1 cellular context compared by ENCODE assay signal in genomic region chr11:20609727-20610707, GRCh38.
TF ChIP-seq lines count a peak whose summit lies in the region.

No MANE protein-coding gene starts in this region.

TF ChIP-seq in K562, 482 proteins besides CTCF, POLR2A, EP300 and RAD21 (continued from another document and continues in another):
- TF ChIP-seq, protein P1, sequence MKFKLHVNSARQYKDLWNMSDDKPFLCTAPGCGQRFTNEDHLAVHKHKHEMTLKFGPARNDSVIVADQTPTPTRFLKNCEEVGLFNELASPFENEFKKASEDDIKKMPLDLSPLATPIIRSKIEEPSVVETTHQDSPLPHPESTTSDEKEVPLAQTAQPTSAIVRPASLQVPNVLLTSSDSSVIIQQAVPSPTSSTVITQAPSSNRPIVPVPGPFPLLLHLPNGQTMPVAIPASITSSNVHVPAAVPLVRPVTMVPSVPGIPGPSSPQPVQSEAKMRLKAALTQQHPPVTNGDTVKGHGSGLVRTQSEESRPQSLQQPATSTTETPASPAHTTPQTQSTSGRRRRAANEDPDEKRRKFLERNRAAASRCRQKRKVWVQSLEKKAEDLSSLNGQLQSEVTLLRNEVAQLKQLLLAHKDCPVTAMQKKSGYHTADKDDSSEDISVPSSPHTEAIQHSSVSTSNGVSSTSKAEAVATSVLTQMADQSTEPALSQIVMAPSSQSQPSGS (CRISPR knock-in tag; IDR thresholded peaks at IDR 0.05): no peak
- TF ChIP-seq ETS2 (tag; IDR thresholded peaks at IDR 0.05; ENCODE audit: borderline replicate concordance, poor library complexity, severe bottlenecking) (no peak), ZFP1 (CRISPR knock-in tag; IDR thresholded peaks at IDR 0.05) (no peak), XRCC3 (IDR thresholded peaks at IDR 0.05) (no peak), NELFE (IDR thresholded peaks at IDR 0.05; ENCODE audit: insufficient read depth, insufficient read length) (no peak), NUFIP1 (IDR thresholded peaks at IDR 0.05; ENCODE audit: partially characterized antibody) (no peak), ZZZ3 (IDR thresholded peaks at IDR 0.05) (no peak), ZNF780A (CRISPR knock-in tag; IDR thresholded peaks at IDR 0.05) (no peak), PHF8 (IDR thresholded peaks at IDR 0.05; ENCODE audit: borderline replicate concordance, low read length) (no peak), TBP (optimal IDR thresholded peaks at IDR 0.05; ENCODE audit: low read depth, low read length) (no peak), TRIM28 (IDR thresholded peaks at IDR 0.05) (no peak), MYC (IDR thresholded peaks at IDR 0.05; ENCODE audit: low read depth, low read length) (0 out of 2 replicates have a peak, but pooled peaks have one; percentile 34), MYC (CRISPR knock-in tag; IDR thresholded peaks at IDR 0.05; ENCODE audit: borderline replicate concordance, low read depth) (no peak), HDAC8 (tag; IDR thresholded peaks at IDR 0.05) (no peak), IFI16 (CRISPR knock-in tag; IDR thresholded peaks at IDR 0.05) (no peak), ESRRA (IDR thresholded peaks at IDR 0.05; ENCODE audit: borderline replicate concordance, low read depth) (peak; percentile 48; the same call in 1 of the 2 replicates), ZBTB33 (CRISPR knock-in tag; IDR thresholded peaks at IDR 0.05) (no peak), MAZ (CRISPR knock-in tag; conservative IDR thresholded peaks at IDR 0.05 in 1 of 2, IDR thresholded peaks at IDR 0.05 in 1 of 2) (peak; percentile 46 to 52; a peak in 1 of 4 replicates), SAP30 (IDR thresholded peaks at IDR 0.05; ENCODE audit: borderline replicate concordance, insufficient read depth, low read depth, low read length, poor library complexity, severe bottlenecking) (no peak), RBM14 (IDR thresholded peaks at IDR 0.05; ENCODE audit: borderline replicate concordance, insufficient read depth, low read depth, low read length) (no peak), RBM22 (IDR thresholded peaks at IDR 0.05; ENCODE audit: low read depth, low read length, poor library complexity, severe bottlenecking) (no peak), KLF16 (IDR thresholded peaks at IDR 0.05) (peak; percentile 31; the same call in 1 of the 2 replicates), RAD51 (IDR thresholded peaks at IDR 0.05; ENCODE audit: borderline replicate concordance, low read depth) (no peak), KAT7 (CRISPR knock-in tag; IDR thresholded peaks at IDR 0.05; ENCODE audit: borderline replicate concordance) (no peak), REST (CRISPR knock-in tag; IDR thresholded peaks at IDR 0.05; ENCODE audit: low read depth) (no peak), ZNF217 (CRISPR knock-in tag; IDR thresholded peaks at IDR 0.05) (no peak), GMEB1 (CRISPR knock-in tag; IDR thresholded peaks at IDR 0.05) (no peak), ZSCAN32 (CRISPR knock-in tag; IDR thresholded peaks at IDR 0.05) (no peak), NCOA4 (IDR thresholded peaks at IDR 0.05; ENCODE audit: partially characterized antibody) (no peak), NFIX (CRISPR knock-in tag; IDR thresholded peaks at IDR 0.05; ENCODE audit: low read depth) (no peak), CEBPG (CRISPR knock-in tag; IDR thresholded peaks at IDR 0.05) (no peak), CEBPG (tag; conservative IDR thresholded peaks at IDR 0.05 in 1 of 2, IDR thresholded peaks at IDR 0.05 in 1 of 2) (no peak), KLF10 (CRISPR knock-in tag; IDR thresholded peaks at IDR 0.05) (no peak), NBN (IDR thresholded peaks at IDR 0.05; ENCODE audit: low read depth) (no peak), CSDE1 (IDR thresholded peaks at IDR 0.05) (no peak), TEAD2 (tag; IDR thresholded peaks at IDR 0.05) (no peak), MED1 (CRISPR knock-in tag; IDR thresholded peaks at IDR 0.05; ENCODE audit: borderline replicate concordance) (no peak), IRF2 (CRISPR knock-in tag; IDR thresholded peaks at IDR 0.05) (no peak), CCAR2 (IDR thresholded peaks at IDR 0.05; ENCODE audit: low read depth, low read length) (no peak), ZNF224 (CRISPR knock-in tag; IDR thresholded peaks at IDR 0.05) (no peak)
- TF ChIP-seq, protein P2, sequence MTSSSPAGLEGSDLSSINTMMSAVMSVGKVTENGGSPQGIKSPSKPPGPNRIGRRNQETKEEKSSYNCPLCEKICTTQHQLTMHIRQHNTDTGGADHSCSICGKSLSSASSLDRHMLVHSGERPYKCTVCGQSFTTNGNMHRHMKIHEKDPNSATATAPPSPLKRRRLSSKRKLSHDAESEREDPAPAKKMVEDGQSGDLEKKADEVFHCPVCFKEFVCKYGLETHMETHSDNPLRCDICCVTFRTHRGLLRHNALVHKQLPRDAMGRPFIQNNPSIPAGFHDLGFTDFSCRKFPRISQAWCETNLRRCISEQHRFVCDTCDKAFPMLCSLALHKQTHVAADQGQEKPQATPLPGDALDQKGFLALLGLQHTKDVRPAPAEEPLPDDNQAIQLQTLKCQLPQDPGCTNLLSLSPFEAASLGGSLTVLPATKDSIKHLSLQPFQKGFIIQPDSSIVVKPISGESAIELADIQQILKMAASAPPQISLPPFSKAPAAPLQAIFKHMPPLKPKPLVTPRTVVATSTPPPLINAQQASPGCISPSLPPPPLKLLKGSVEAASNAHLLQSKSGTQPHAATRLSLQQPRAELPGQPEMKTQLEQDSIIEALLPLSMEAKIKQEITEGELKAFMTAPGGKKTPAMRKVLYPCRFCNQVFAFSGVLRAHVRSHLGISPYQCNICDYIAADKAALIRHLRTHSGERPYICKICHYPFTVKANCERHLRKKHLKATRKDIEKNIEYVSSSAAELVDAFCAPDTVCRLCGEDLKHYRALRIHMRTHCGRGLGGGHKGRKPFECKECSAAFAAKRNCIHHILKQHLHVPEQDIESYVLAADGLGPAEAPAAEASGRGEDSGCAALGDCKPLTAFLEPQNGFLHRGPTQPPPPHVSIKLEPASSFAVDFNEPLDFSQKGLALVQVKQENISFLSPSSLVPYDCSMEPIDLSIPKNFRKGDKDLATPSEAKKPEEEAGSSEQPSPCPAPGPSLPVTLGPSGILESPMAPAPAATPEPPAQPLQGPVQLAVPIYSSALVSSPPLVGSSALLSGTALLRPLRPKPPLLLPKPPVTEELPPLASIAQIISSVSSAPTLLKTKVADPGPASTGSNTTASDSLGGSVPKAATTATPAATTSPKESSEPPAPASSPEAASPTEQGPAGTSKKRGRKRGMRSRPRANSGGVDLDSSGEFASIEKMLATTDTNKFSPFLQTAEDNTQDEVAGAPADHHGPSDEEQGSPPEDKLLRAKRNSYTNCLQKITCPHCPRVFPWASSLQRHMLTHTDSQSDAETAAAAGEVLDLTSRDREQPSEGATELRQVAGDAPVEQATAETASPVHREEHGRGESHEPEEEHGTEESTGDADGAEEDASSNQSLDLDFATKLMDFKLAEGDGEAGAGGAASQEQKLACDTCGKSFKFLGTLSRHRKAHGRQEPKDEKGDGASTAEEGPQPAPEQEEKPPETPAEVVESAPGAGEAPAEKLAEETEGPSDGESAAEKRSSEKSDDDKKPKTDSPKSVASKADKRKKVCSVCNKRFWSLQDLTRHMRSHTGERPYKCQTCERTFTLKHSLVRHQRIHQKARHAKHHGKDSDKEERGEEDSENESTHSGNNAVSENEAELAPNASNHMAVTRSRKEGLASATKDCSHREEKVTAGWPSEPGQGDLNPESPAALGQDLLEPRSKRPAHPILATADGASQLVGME (CRISPR knock-in tag; IDR thresholded peaks at IDR 0.05): no peak
- TF ChIP-seq, protein P3, sequence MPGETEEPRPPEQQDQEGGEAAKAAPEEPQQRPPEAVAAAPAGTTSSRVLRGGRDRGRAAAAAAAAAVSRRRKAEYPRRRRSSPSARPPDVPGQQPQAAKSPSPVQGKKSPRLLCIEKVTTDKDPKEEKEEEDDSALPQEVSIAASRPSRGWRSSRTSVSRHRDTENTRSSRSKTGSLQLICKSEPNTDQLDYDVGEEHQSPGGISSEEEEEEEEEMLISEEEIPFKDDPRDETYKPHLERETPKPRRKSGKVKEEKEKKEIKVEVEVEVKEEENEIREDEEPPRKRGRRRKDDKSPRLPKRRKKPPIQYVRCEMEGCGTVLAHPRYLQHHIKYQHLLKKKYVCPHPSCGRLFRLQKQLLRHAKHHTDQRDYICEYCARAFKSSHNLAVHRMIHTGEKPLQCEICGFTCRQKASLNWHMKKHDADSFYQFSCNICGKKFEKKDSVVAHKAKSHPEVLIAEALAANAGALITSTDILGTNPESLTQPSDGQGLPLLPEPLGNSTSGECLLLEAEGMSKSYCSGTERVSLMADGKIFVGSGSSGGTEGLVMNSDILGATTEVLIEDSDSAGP (CRISPR knock-in tag; IDR thresholded peaks at IDR 0.05): no peak
- TF ChIP-seq, protein P4, sequence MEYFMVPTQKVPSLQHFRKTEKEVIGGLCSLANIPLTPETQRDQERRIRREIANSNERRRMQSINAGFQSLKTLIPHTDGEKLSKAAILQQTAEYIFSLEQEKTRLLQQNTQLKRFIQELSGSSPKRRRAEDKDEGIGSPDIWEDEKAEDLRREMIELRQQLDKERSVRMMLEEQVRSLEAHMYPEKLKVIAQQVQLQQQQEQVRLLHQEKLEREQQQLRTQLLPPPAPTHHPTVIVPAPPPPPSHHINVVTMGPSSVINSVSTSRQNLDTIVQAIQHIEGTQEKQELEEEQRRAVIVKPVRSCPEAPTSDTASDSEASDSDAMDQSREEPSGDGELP (CRISPR knock-in tag; IDR thresholded peaks at IDR 0.05; ENCODE audit: borderline replicate concordance): peak; percentile 34; the same call in 1 of the 2 replicates
- TF ChIP-seq, protein P5, sequence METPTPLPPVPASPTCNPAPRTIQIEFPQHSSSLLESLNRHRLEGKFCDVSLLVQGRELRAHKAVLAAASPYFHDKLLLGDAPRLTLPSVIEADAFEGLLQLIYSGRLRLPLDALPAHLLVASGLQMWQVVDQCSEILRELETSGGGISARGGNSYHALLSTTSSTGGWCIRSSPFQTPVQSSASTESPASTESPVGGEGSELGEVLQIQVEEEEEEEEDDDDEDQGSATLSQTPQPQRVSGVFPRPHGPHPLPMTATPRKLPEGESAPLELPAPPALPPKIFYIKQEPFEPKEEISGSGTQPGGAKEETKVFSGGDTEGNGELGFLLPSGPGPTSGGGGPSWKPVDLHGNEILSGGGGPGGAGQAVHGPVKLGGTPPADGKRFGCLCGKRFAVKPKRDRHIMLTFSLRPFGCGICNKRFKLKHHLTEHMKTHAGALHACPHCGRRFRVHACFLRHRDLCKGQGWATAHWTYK (CRISPR knock-in tag; IDR thresholded peaks at IDR 0.05): no peak
- TF ChIP-seq, protein P6, sequence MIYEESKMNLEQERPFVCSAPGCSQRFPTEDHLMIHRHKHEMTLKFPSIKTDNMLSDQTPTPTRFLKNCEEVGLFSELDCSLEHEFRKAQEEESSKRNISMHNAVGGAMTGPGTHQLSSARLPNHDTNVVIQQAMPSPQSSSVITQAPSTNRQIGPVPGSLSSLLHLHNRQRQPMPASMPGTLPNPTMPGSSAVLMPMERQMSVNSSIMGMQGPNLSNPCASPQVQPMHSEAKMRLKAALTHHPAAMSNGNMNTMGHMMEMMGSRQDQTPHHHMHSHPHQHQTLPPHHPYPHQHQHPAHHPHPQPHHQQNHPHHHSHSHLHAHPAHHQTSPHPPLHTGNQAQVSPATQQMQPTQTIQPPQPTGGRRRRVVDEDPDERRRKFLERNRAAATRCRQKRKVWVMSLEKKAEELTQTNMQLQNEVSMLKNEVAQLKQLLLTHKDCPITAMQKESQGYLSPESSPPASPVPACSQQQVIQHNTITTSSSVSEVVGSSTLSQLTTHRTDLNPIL (CRISPR knock-in tag; IDR thresholded peaks at IDR 0.05): no peak
